ENCODE assay signal across 32 cellular contexts in genomic region chr11:58546841-58547240, GRCh38. TPM values are rescaled to one million over a fixed set of nuclear protein-coding genes. Genes with fewer than 3 reads are reported as not detected.
A peak's percentile ranks its signal among the peaks of the same experiment; 100 is the strongest.
DNase-seq lines count a peak whose midpoint lies in the region; ATAC-seq and TF ChIP-seq lines count a peak whose summit lies in the region.
"Had no signal": no experiment of that assay in that cellular context is flagged by ENCODE, and none has a peak within 500 bp of the region (broad histone marks: within the 10 kb centered on the region; RNA-seq: fewer than 3 reads in every experiment).

No MANE protein-coding gene starts in this region.

- H3K27ac Mint-ChIP-seq in activated naive CD8-positive, alpha-beta T cell, result peak overlapping the region; percentile 76
- H3K27ac Mint-ChIP-seq in activated naive CD8-positive, alpha-beta T cell treated with anti-CD3 and anti-CD28 coated beads, Interleukin-2, amount 50 U/mL, for 24 hours, result no peak overlapping the region
- H3K27ac Mint-ChIP-seq in CD8-positive, alpha-beta memory T cell, result peak overlapping the region in 5 of 8 donors; percentile 15 to 75 (median 64)
- H3K27ac Mint-ChIP-seq in memory B cell, result peak overlapping the region; percentile 64
- H3K27ac Mint-ChIP-seq: GM23338, HFFc6 had no signal

- H3K4me2 ChIP-seq in OCI-LY7 (ENCODE audit: low read length), result no peak overlapping the region
- H3K4me2 ChIP-seq: A549; BLaER1 treated with 17β-estradiol and CSF1 and Interleukin-3, amounts not matched to agents 10 nM and 100 nM; GM23338; PC-9 had no signal

- intact Hi-C loops in psoas muscle (cut with DNase I), result no loop called here
- intact Hi-C loops in OCI-LY7 (cut with micrococcal nuclease; ENCODE audit: unreplicated experiment), result no loop called here

- POLR2A ChIA-PET in CD8-positive, alpha-beta memory T cell (lab: Charles Lee), result no interaction called here
- POLR2A ChIA-PET in OCI-LY7 (lab: Charles Lee), result no interaction called here

- H3K36me3 ChIP-seq in CD8-positive, alpha-beta memory T cell (ENCODE audit: insufficient read depth, low read length), result peaks cover 45% of the 10 kb centered on the region
- H3K36me3 ChIP-seq in psoas muscle (ENCODE audit: insufficient read depth in 1 of 2, low read depth in 1 of 2) (peaks cover 16 to 85% of the 10 kb centered on the region in 2 donors), OCI-LY7 (ENCODE audit: insufficient read depth, low read length) (peaks cover 98% of the 10 kb centered on the region)
- H3K36me3 ChIP-seq: HAP-1, SJCRH30 had no signal

- H3K27ac ChIP-seq in CD8-positive, alpha-beta memory T cell (ENCODE audit: low read depth, low read length), result no peak overlapping the region
- no peak overlapping the region for H3K27ac ChIP-seq in psoas muscle
- H3K27ac ChIP-seq in OCI-LY7 (ENCODE audit: low read depth, low read length, poor library complexity, severe bottlenecking), result no peak overlapping the region
- H3K27ac ChIP-seq: A549; BLaER1 treated with 17β-estradiol and CSF1 and Interleukin-3, amounts not matched to agents 10 nM and 100 nM; PC-9; SJCRH30 had no signal

- H3K36me3 Mint-ChIP-seq in activated naive CD8-positive, alpha-beta T cell, result peaks cover 46% of the 10 kb centered on the region
- H3K36me3 Mint-ChIP-seq in activated naive CD8-positive, alpha-beta T cell treated with anti-CD3 and anti-CD28 coated beads, Interleukin-2, amount 50 U/mL, for 24 hours (ENCODE audit: low read depth), result peaks cover 85% of the 10 kb centered on the region
- peaks cover 28 to 92% (median 44%) of the 10 kb centered on the region in 3 donors for H3K36me3 Mint-ChIP-seq in CD8-positive, alpha-beta memory T cell
- H3K36me3 Mint-ChIP-seq in memory B cell, result peaks cover 55% of the 10 kb centered on the region

- no peaks in the 10 kb centered on the region for H3K9me2 ChIP-seq in OCI-LY7 (ENCODE audit: insufficient read depth, low read length)

- no peaks in the 10 kb centered on the region for H3K9me3 ChIP-seq in CD8-positive, alpha-beta memory T cell (ENCODE audit: low read length)
- no peaks in the 10 kb centered on the region for H3K9me3 ChIP-seq in psoas muscle
- no peaks in the 10 kb centered on the region for H3K9me3 ChIP-seq in OCI-LY7 (ENCODE audit: low read length)
- H3K9me3 ChIP-seq: A549, HAP-1, SJCRH30 had no signal

- no peaks in the 10 kb centered on the region for H3K27me3 ChIP-seq in CD8-positive, alpha-beta memory T cell (ENCODE audit: insufficient read depth, low read length, poor library complexity, severe bottlenecking)
- H3K27me3 ChIP-seq in psoas muscle (ENCODE audit: insufficient read depth in 3 of 3, low read length in 2 of 3), result no peaks in the 10 kb centered on the region
- H3K27me3 ChIP-seq: BLaER1 treated with 17β-estradiol and CSF1 and Interleukin-3, amounts not matched to agents 10 nM and 100 nM; SJCRH30 had no signal

- H4K20me1 ChIP-seq in OCI-LY7 (ENCODE audit: insufficient read depth, low read length), result no peaks in the 10 kb centered on the region

- no TSS peak for BruUV-seq in OCI-LY7 (replicated peaks; lab: Mats Ljungman, UMichigan)

- ATAC-seq in activated naive CD8-positive, alpha-beta T cell treated with anti-CD3 and anti-CD28 coated beads, Interleukin-2, amount 50 U/mL, for 24 hours, result no peak
- ATAC-seq in memory B cell (ENCODE audit: low read depth) (no peak), psoas muscle (no peak)
- ATAC-seq: A549, GM23338, Right ventricle myocardium inferior, SK-N-SH treated with all-trans-retinoic acid at 6 μM for 48 hours had no signal

- no peaks in the 10 kb centered on the region for H3K27me3 Mint-ChIP-seq in activated naive CD8-positive, alpha-beta T cell
- no peaks in the 10 kb centered on the region for H3K27me3 Mint-ChIP-seq in activated naive CD8-positive, alpha-beta T cell treated with anti-CD3 and anti-CD28 coated beads, Interleukin-2, amount 50 U/mL, for 24 hours
- no peaks in the 10 kb centered on the region for H3K27me3 Mint-ChIP-seq in CD8-positive, alpha-beta memory T cell
- no peaks in the 10 kb centered on the region for H3K27me3 Mint-ChIP-seq in memory B cell

- no peak overlapping the region for H3K4me3 ChIP-seq in CD8-positive, alpha-beta memory T cell (ENCODE audit: low read length)
- no peak overlapping the region for H3K4me3 ChIP-seq in psoas muscle
- no peak overlapping the region for H3K4me3 ChIP-seq in OCI-LY7 (ENCODE audit: low read depth, low read length, poor library complexity, severe bottlenecking)
- H3K4me3 ChIP-seq: A549; BLaER1 treated with 17β-estradiol and CSF1 and Interleukin-3, amounts not matched to agents 10 nM and 100 nM; GM23338; HAP-1; PC-9; SJCRH30 had no signal

- WGBS in psoas muscle, 3 donors, result 18 to 44% (median 42%) methylated on average over 1 of the region's 1 CpG

- H3K9me3 Mint-ChIP-seq in activated naive CD8-positive, alpha-beta T cell (ENCODE audit: low read depth), result no peaks in the 10 kb centered on the region
- H3K9me3 Mint-ChIP-seq in activated naive CD8-positive, alpha-beta T cell treated with anti-CD3 and anti-CD28 coated beads, Interleukin-2, amount 50 U/mL, for 24 hours, result peaks cover 3% of the 10 kb centered on the region
- no peaks in the 10 kb centered on the region for H3K9me3 Mint-ChIP-seq in CD8-positive, alpha-beta memory T cell
- H3K9me3 Mint-ChIP-seq in memory B cell, result peaks cover 2% of the 10 kb centered on the region
- H3K9me3 Mint-ChIP-seq: GM23338, HFFc6 had no signal

- DNase-seq in activated naive CD8-positive, alpha-beta T cell treated with anti-CD3 and anti-CD28 coated beads, Interleukin-2, amount 50 U/mL, for 24 hours, result no peak
- no peak for DNase-seq in CD8-positive, alpha-beta memory T cell
- DNase-seq in memory B cell (ENCODE audit: low spot score in 2 of 2), result no peak
- DNase-seq in psoas muscle, result no peak
- no peak for DNase-seq in OCI-LY7 (ENCODE audit: low spot score)
- DNase-seq in NCI-H82 treated with DMSO at 0.1 percent for 48 hours (lab: John Stamatoyannopoulos, UW; ENCODE audit: unreplicated experiment), result no peak
- DNase-seq: AML-193; DMS153; DND-41; HFFc6; KBM-7; MV-4-11; NCI-H1105 treated with DMSO at 0.1 percent for 48 hours; NCI-H146; NCI-H1930; NCI-H2107; NCI-H446; NCI-H524 treated with DMSO at 0.1 percent for 48 hours; NCI-H774; NK-92 treated with Interleukin-12 subunit alpha and Interleukin-12 subunit beta, amount 100 ng/mL, for 24 hours; PC-9; SJCRH30 had no signal

- peaks cover 37% of the 10 kb centered on the region for H3K4me1 Mint-ChIP-seq in activated naive CD8-positive, alpha-beta T cell (ENCODE audit: low read depth)
- H3K4me1 Mint-ChIP-seq in activated naive CD8-positive, alpha-beta T cell treated with anti-CD3 and anti-CD28 coated beads, Interleukin-2, amount 50 U/mL, for 24 hours, result peaks cover 19% of the 10 kb centered on the region
- H3K4me1 Mint-ChIP-seq in CD8-positive, alpha-beta memory T cell, result peaks cover 15 to 44% (median 36%) of the 10 kb centered on the region in 3 donors
- peaks cover 2% of the 10 kb centered on the region for H3K4me1 Mint-ChIP-seq in memory B cell
- H3K4me1 Mint-ChIP-seq: GM23338 had no signal

- H3K4me3 Mint-ChIP-seq in activated naive CD8-positive, alpha-beta T cell, result no peak overlapping the region
- no peak overlapping the region for H3K4me3 Mint-ChIP-seq in activated naive CD8-positive, alpha-beta T cell treated with anti-CD3 and anti-CD28 coated beads, Interleukin-2, amount 50 U/mL, for 24 hours
- H3K4me3 Mint-ChIP-seq in CD8-positive, alpha-beta memory T cell, result no peak overlapping the region
- H3K4me3 Mint-ChIP-seq in memory B cell, result no peak overlapping the region
- H3K4me3 Mint-ChIP-seq: GM23338, HFFc6 had no signal

- peaks cover 3% of the 10 kb centered on the region for H3K4me1 ChIP-seq in CD8-positive, alpha-beta memory T cell (ENCODE audit: insufficient read depth, low read length)
- H3K4me1 ChIP-seq in psoas muscle (no peaks in the 10 kb centered on the region), OCI-LY7 (ENCODE audit: insufficient read depth, low read length, poor library complexity, severe bottlenecking) (no peaks in the 10 kb centered on the region)
- H3K4me1 ChIP-seq: A549, HAP-1, SJCRH30 had no signal

- TF ChIP-seq CTCF in psoas muscle (IDR thresholded peaks at IDR 0.05), result no peak
- no peak for TF ChIP-seq CTCF in OCI-LY7 (conservative IDR thresholded peaks at IDR 0.05; ENCODE audit: low read length)

- H3K79me2 ChIP-seq in OCI-LY7 (ENCODE audit: insufficient read depth, low read depth, low read length), result no peaks in the 10 kb centered on the region; the same call in 1 of the 2 replicates

- CTCF ChIA-PET in CD8-positive, alpha-beta memory T cell (lab: Charles Lee), result interaction anchor here (1.4 kb wide), 1 partner anchor 33 kb away, joined by 3 read pairs; no protein-coding TSS in a partner anchor
- CTCF ChIA-PET in OCI-LY7 (lab: Charles Lee; ENCODE audit: unreplicated experiment), result no interaction called here

- H2AFZ ChIP-seq in OCI-LY7 (ENCODE audit: low read length), result no peak overlapping the region
- H2AFZ ChIP-seq: GM23338, PC-9 had no signal

RNA-seq across cellular contexts. Expression of gene LPXN, which starts 28.8 kb away (rescaled TPM):
- total RNA-seq in CD8-positive, alpha-beta memory T cell, result 100 to 1,000 TPM; 168 to 175 TPM
- polyA plus RNA-seq in CD8-positive, alpha-beta memory T cell, result 264 TPM
- total RNA-seq in psoas muscle (1 to 10 TPM; 2.4 to 4.7 (median 2.7) TPM), OCI-LY7 (2022) (129 and 130 TPM in 2 replicates)
- 1 to 10 TPM in 2 of 3 donors, under 1 TPM in 1; 0.73 to 3.4 (median 3.0) TPM for polyA plus RNA-seq in psoas muscle
- 64.1 and 79.3 TPM in 2 replicates for total RNA-seq in OCI-LY7 (2014; rRNA removed; shearing (Covaris generic))

RNA-seq across cellular contexts. Expression of gene ZFP91, which starts 32.0 kb away (rescaled TPM):
- 10 to 100 TPM; 61.0 to 61.7 TPM for total RNA-seq in CD8-positive, alpha-beta memory T cell
- polyA plus RNA-seq in CD8-positive, alpha-beta memory T cell, result 6.9 TPM
- 10 to 100 TPM; 68.3 to 94.1 (median 79.4) TPM for total RNA-seq in psoas muscle
- 10 to 100 TPM; 27.8 to 88.7 (median 49.4) TPM for polyA plus RNA-seq in psoas muscle
- 36.9 and 38.7 TPM in 2 replicates for total RNA-seq in OCI-LY7 (2014; rRNA removed; shearing (Covaris generic))
- 50.9 and 60.5 TPM in 2 replicates for total RNA-seq in OCI-LY7 (2022)

RNA-seq across cellular contexts. Expression of gene OR5B21, which starts 38.9 kb away (rescaled TPM):
- total RNA-seq in CD8-positive, alpha-beta memory T cell, result under 1 TPM; 0.42 to 0.55 TPM
- not detected for polyA plus RNA-seq in CD8-positive, alpha-beta memory T cell
- total RNA-seq in psoas muscle, result not detected
- polyA plus RNA-seq in psoas muscle, result not detected
- total RNA-seq in OCI-LY7 (2014; rRNA removed; shearing (Covaris generic)), result not detected in 2 replicates
- 0.48 and 0.55 TPM in 2 replicates for total RNA-seq in OCI-LY7 (2022)
- total RNA-seq: GM23338, LHCN-M2, MCF 10A, PC-9, Right ventricle myocardium inferior, RPMI7951, SJCRH30 had no signal
- polyA plus RNA-seq: A549, GM23338 had no signal

Comparison
In these comparisons a context has a peak if more than half of its experiments do, and no peak if none do; other contexts are left out.
1. RNA of gene LPXN, which starts 28.8 kb away (total RNA-seq): 168 to 175 TPM in CD8-positive, alpha-beta memory T cell and 64.1 to 130 TPM in OCI-LY7; 2.4 to 4.7 TPM in psoas muscle; every median in the first group is over 10 times any median in the second.